15 cellular contexts compared by ENCODE assay signal in genomic region chr14:53621433-53621832, GRCh38.
A peak's percentile ranks its signal among the peaks of the same experiment; 100 is the strongest.
DNase-seq lines count a peak whose midpoint lies in the region; ATAC-seq and TF ChIP-seq lines count a peak whose summit lies in the region.
"Had no signal": no experiment of that assay in that cellular context is flagged by ENCODE, and none has a peak within 500 bp of the region (broad histone marks: within the 10 kb centered on the region; RNA-seq: fewer than 3 reads in every experiment).

No MANE protein-coding gene starts in this region.

- intact Hi-C loops in left ventricle myocardium inferior (cut with micrococcal nuclease), result no loop called here

- H3K9me3 ChIP-seq in GM23248 (ENCODE audit: low read depth) (no peaks in the 10 kb centered on the region), left ventricle myocardium inferior (replicated peaks) (no peaks in the 10 kb centered on the region)
- H3K9me3 ChIP-seq: suprapubic skin had no signal

- H3K27ac ChIP-seq in GM23248 (no peak overlapping the region), left ventricle myocardium inferior (replicated peaks) (no peak overlapping the region)
- H3K27ac ChIP-seq: suprapubic skin had no signal

- H3K27ac Mint-ChIP-seq in nephron, result peak overlapping the region in 2 of 3 experiments; percentile 90 to 91
- no peak overlapping the region for H3K27ac Mint-ChIP-seq in stimulated activated effector memory CD8-positive, alpha-beta T cell treated with anti-CD3 and anti-CD28 coated beads, Interleukin-12 subunit alpha, Interleukin-12 subunit beta, amount 100 ng/mL, for 72 hours
- H3K27ac Mint-ChIP-seq: T-helper 1 cell treated with Interleukin-12 subunit alpha and Interleukin-12 subunit beta and Interleukin-4 antibody, amounts not matched to agents 30 μg/mL and 1 μg/mL, for 36 hours had no signal

- no peaks in the 10 kb centered on the region for H3K9me3 Mint-ChIP-seq in nephron
- peaks cover 6% of the 10 kb centered on the region for H3K9me3 Mint-ChIP-seq in stimulated activated effector memory CD8-positive, alpha-beta T cell treated with anti-CD3 and anti-CD28 coated beads, Interleukin-12 subunit alpha, Interleukin-12 subunit beta, amount 100 ng/mL, for 72 hours
- H3K9me3 Mint-ChIP-seq: T-helper 1 cell treated with Interleukin-12 subunit alpha and Interleukin-12 subunit beta and Interleukin-4 antibody, amounts not matched to agents 30 μg/mL and 1 μg/mL, for 36 hours had no signal

- in situ Hi-C loops in GM23248 (cut with MboI), result no loop called here

- no peak overlapping the region for H2AFZ ChIP-seq in GM23248

- H3K4me1 Mint-ChIP-seq in nephron, result peaks cover 47% of the 10 kb centered on the region
- H3K4me1 Mint-ChIP-seq in stimulated activated effector memory CD8-positive, alpha-beta T cell treated with anti-CD3 and anti-CD28 coated beads, Interleukin-12 subunit alpha, Interleukin-12 subunit beta, amount 100 ng/mL, for 72 hours, result no peaks in the 10 kb centered on the region

- 63 to 69% methylated on average over 3 of the region's 3 CpGs for WGBS in GM23248 (ENCODE audit: low coverage in 1 of 2, low lambda C conversion rate in 2 of 2, missing lambda C conversion rate in 2 of 2), 2 experiments

- H3F3A ChIP-seq in GM23248 (ENCODE audit: insufficient read depth), result 0 out of 2 replicates have a peak, but pooled peaks cover 6% of the 10 kb centered on the region

- no peak overlapping the region for H3K4me2 ChIP-seq in GM23248 (ENCODE audit: unreplicated experiment)

- H4K20me1 ChIP-seq in GM23248 (ENCODE audit: insufficient read depth), result no peaks in the 10 kb centered on the region

- no peaks in the 10 kb centered on the region for H3K36me3 ChIP-seq in GM23248 (ENCODE audit: low read depth)
- H3K36me3 ChIP-seq in left ventricle myocardium inferior, result no peaks in the 10 kb centered on the region
- H3K36me3 ChIP-seq: suprapubic skin had no signal

- H3K4me1 ChIP-seq in GM23248 (ENCODE audit: insufficient read depth) (peaks cover 8% of the 10 kb centered on the region; the same call in 1 of the 2 replicates), left ventricle myocardium inferior (peaks cover 16% of the 10 kb centered on the region)

- TF ChIP-seq CTCF in nephron (IDR thresholded peaks at IDR 0.05; ENCODE audit: unreplicated experiment in 3 of 3) (no peak), left ventricle myocardium inferior (IDR thresholded peaks at IDR 0.05; ENCODE audit: borderline replicate concordance) (no peak)

- peak; percentile 54 for ATAC-seq in GM18502 (IDR thresholded peaks at IDR 0.05; ENCODE audit: poor library complexity, unreplicated experiment)
- ATAC-seq in GM21447 (IDR thresholded peaks at IDR 0.05; ENCODE audit: unreplicated experiment), result peak; percentile 56
- peak; percentile 42 for ATAC-seq in HG03175 (IDR thresholded peaks at IDR 0.05; ENCODE audit: unreplicated experiment)
- ATAC-seq in stimulated activated effector memory CD8-positive, alpha-beta T cell treated with anti-CD3 and anti-CD28 coated beads, Interleukin-12 subunit alpha, Interleukin-12 subunit beta, amount 100 ng/mL, for 72 hours, result no peak
- ATAC-seq: Right ventricle myocardium inferior had no signal

- no peak overlapping the region for H3K9ac ChIP-seq in GM23248

- H3K9me2 ChIP-seq in GM23248 (ENCODE audit: insufficient read depth), result no peaks in the 10 kb centered on the region

- H3K4me3 Mint-ChIP-seq in nephron, result no peak overlapping the region
- no peak overlapping the region for H3K4me3 Mint-ChIP-seq in stimulated activated effector memory CD8-positive, alpha-beta T cell treated with anti-CD3 and anti-CD28 coated beads, Interleukin-12 subunit alpha, Interleukin-12 subunit beta, amount 100 ng/mL, for 72 hours
- H3K4me3 Mint-ChIP-seq: T-helper 1 cell treated with Interleukin-12 subunit alpha and Interleukin-12 subunit beta and Interleukin-4 antibody, amounts not matched to agents 30 μg/mL and 1 μg/mL, for 36 hours had no signal

- H3K79me2 ChIP-seq in GM23248 (ENCODE audit: insufficient read depth), result no peaks in the 10 kb centered on the region

- DNase-seq in GM23248, result no peak
- DNase-seq in stimulated activated effector memory CD8-positive, alpha-beta T cell treated with anti-CD3 and anti-CD28 coated beads, Interleukin-12 subunit alpha, Interleukin-12 subunit beta, amount 100 ng/mL, for 72 hours (ENCODE audit: low spot score in 2 of 2), result no peak
- DNase-seq in left ventricle myocardium inferior, result no peak
- DNase-seq: Calu3; caudate nucleus; effector CD4-positive, alpha-beta T cell; head of caudate nucleus; islet precursor cell had no signal

- H3K36me3 Mint-ChIP-seq in nephron (ENCODE audit: low read depth), result no peaks in the 10 kb centered on the region
- no peaks in the 10 kb centered on the region for H3K36me3 Mint-ChIP-seq in stimulated activated effector memory CD8-positive, alpha-beta T cell treated with anti-CD3 and anti-CD28 coated beads, Interleukin-12 subunit alpha, Interleukin-12 subunit beta, amount 100 ng/mL, for 72 hours

- H3K27me3 ChIP-seq in GM23248 (replicated peaks; ENCODE audit: insufficient read depth) (peaks cover 11% of the 10 kb centered on the region), left ventricle myocardium inferior (ENCODE audit: low read depth) (peaks cover 7% of the 10 kb centered on the region)

- H3K4me3 ChIP-seq in GM23248, result no peak overlapping the region
- no peak overlapping the region for H3K4me3 ChIP-seq in left ventricle myocardium inferior
- H3K4me3 ChIP-seq: suprapubic skin had no signal

- H3K27me3 Mint-ChIP-seq in nephron (ENCODE audit: low read depth), result peaks cover 3% of the 10 kb centered on the region
